ENCODE assay signal across 22 cellular contexts in genomic region chr10:69682955-69683474, GRCh38. TPM values are rescaled to one million over a fixed set of nuclear protein-coding genes. Genes with fewer than 3 reads are reported as not detected.
DNase-seq lines count a peak whose midpoint lies in the region; ATAC-seq and TF ChIP-seq lines count a peak whose summit lies in the region.
"Had no signal": no experiment of that assay in that cellular context is flagged by ENCODE, and none has a peak within 500 bp of the region (broad histone marks: within the 10 kb centered on the region; RNA-seq: fewer than 3 reads in every experiment).

No MANE protein-coding gene starts in this region.

- CTCF ChIA-PET in SK-N-SH (lab: Yijun Ruan, JAX): interaction anchor here (1.4 to 8.8 kb wide), 3 partner anchors 13 to 39 kb away, joined by 4 to 70 read pairs (median 7); no protein-coding TSS in a partner anchor

- no peak overlapping the region for H3K4me2 ChIP-seq in SK-N-SH
- H3K4me2 ChIP-seq: PC-9 had no signal

- no peak for TF ChIP-seq CTCF in SK-N-SH (IDR thresholded peaks at IDR 0.05)
- TF ChIP-seq CTCF in colonic mucosa (IDR thresholded peaks at IDR 0.05): no peak
- no peak for TF ChIP-seq CTCF in transverse colon (IDR thresholded peaks at IDR 0.05)

- intact Hi-C loops in colonic mucosa (cut with DNase I) (no loop called here), transverse colon (cut with DNase I; ENCODE audit: low total_unique reads) (no loop called here)

- H3K79me2 ChIP-seq in SK-N-SH (ENCODE audit: insufficient read depth): no peaks in the 10 kb centered on the region

- H3K36me3 ChIP-seq in SK-N-SH (replicated peaks in 1 of 2; ENCODE audit: control insufficient read depth in 1 of 2, insufficient read depth in 2 of 2, low read length in 1 of 2): no peaks in the 10 kb centered on the region
- no peaks in the 10 kb centered on the region for H3K36me3 ChIP-seq in colonic mucosa
- H3K36me3 ChIP-seq in mucosa of rectum (ENCODE audit: control insufficient read depth in 2 of 2, insufficient read depth in 2 of 2, low read length in 2 of 2): no peaks in the 10 kb centered on the region
- no peaks in the 10 kb centered on the region for H3K36me3 ChIP-seq in transverse colon
- H3K36me3 ChIP-seq: HAP-1 had no signal

- H3K9ac ChIP-seq in SK-N-SH (no peak overlapping the region), colonic mucosa (ENCODE audit: low read depth in 2 of 2, low read length in 2 of 2) (no peak overlapping the region), mucosa of rectum (ENCODE audit: low read depth in 1 of 2, low read length in 2 of 2) (no peak overlapping the region)

- no peaks in the 10 kb centered on the region for H3F3A ChIP-seq in SK-N-SH (replicated peaks; ENCODE audit: insufficient read depth)

- no peaks in the 10 kb centered on the region for H3K9me3 ChIP-seq in SK-N-SH
- no peaks in the 10 kb centered on the region for H3K9me3 ChIP-seq in colonic mucosa
- H3K9me3 ChIP-seq in mucosa of rectum (ENCODE audit: control insufficient read depth in 2 of 2, low read length in 2 of 2): no peaks in the 10 kb centered on the region
- H3K9me3 ChIP-seq in transverse colon: no peaks in the 10 kb centered on the region
- H3K9me3 ChIP-seq: HAP-1 had no signal

- no peak for DNase-seq in SK-N-SH
- no peak for DNase-seq in colonic mucosa
- DNase-seq in transverse colon: no peak
- DNase-seq in activated effector memory CD4-positive, alpha-beta T cell treated with anti-CD3 and anti-CD28 coated beads, Interleukin-2, amount 50 U/mL, for 16 hours: no peak
- DNase-seq in DMS53 (lab: John Stamatoyannopoulos, UW): no peak
- DNase-seq: DMS153, GOT3, NCI-H1092, NCI-H1417 treated with DMSO at 0.1 percent for 48 hours, NCI-H1694 treated with DMSO at 0.1 percent for 48 hours, NCI-H2081, NCI-H2227 treated with DMSO at 0.1 percent for 48 hours, NCI-H526 treated with DMSO at 0.1 percent for 48 hours, PC-9, Right ventricle myocardium superior, RPMI8226 had no signal

- H3K4me1 ChIP-seq in SK-N-SH (ENCODE audit: control insufficient read depth in 1 of 2, insufficient read depth in 2 of 2, low read depth in 1 of 2, low read length in 1 of 2) (peaks cover 0 to 68% of the 10 kb centered on the region in 2 experiments; a peak in 2 of 4 replicates), colonic mucosa (no peaks in the 10 kb centered on the region), mucosa of rectum (ENCODE audit: control insufficient read depth in 2 of 2, insufficient read depth in 2 of 2, low read length in 2 of 2) (peaks cover 14 to 32% of the 10 kb centered on the region in 2 donors), transverse colon (peaks cover 6 to 39% (median 20%) of the 10 kb centered on the region in 4 donors)
- H3K4me1 ChIP-seq: HAP-1 had no signal

- no peak for TF ChIP-seq RAD21 in SK-N-SH (IDR thresholded peaks at IDR 0.05; ENCODE audit: low read length)

- H3K27me3 ChIP-seq in SK-N-SH (ENCODE audit: insufficient read depth): peaks cover 36% of the 10 kb centered on the region
- H3K27me3 ChIP-seq in colonic mucosa: no peaks in the 10 kb centered on the region
- H3K27me3 ChIP-seq in mucosa of rectum (ENCODE audit: control insufficient read depth in 2 of 2, insufficient read depth in 2 of 2, low read length in 2 of 2): peaks cover 0 to 2% of the 10 kb centered on the region in 2 donors
- H3K27me3 ChIP-seq in transverse colon: no peaks in the 10 kb centered on the region

- TF ChIP-seq POLR2A in transverse colon (IDR thresholded peaks at IDR 0.05): no peak

- no peak overlapping the region for H3K27ac ChIP-seq in SK-N-SH (ENCODE audit: low read depth in 2 of 2, low read length in 1 of 2)
- H3K27ac ChIP-seq in colonic mucosa: peak overlapping the region; percentile 94
- peak overlapping the region; percentile 95 to 97 for H3K27ac ChIP-seq in mucosa of rectum (ENCODE audit: low read depth in 2 of 2, low read length in 2 of 2)
- H3K27ac ChIP-seq in transverse colon: peak overlapping the region; percentile 84 to 90 (median 88)
- H3K27ac ChIP-seq: 22Rv1, HL-60, PC-9 had no signal

- TF ChIP-seq EP300 in SK-N-SH (IDR thresholded peaks at IDR 0.05; ENCODE audit: borderline replicate concordance in 1 of 2, low read depth in 1 of 2, low read length in 1 of 2) (no peak), transverse colon (IDR thresholded peaks at IDR 0.05; ENCODE audit: low read depth) (no peak)

- ATAC-seq in SK-N-SH treated with all-trans-retinoic acid at 6 μM for 48 hours (no peak), GM21390 (IDR thresholded peaks at IDR 0.05; ENCODE audit: unreplicated experiment) (no peak)

- POLR2A ChIA-PET in SK-N-SH (lab: Yijun Ruan, JAX): no interaction called here

- in situ Hi-C loops in transverse colon (cut with MboI; ENCODE audit: low pct_ligation_motif_present in 1 of 4, low pct_unique_long_range_greater_than_20kb in 1 of 4, low sequenced_read_pairs in 3 of 4): no loop called here

- H4K20me1 ChIP-seq in SK-N-SH (ENCODE audit: insufficient read depth): no peaks in the 10 kb centered on the region

- H2AFZ ChIP-seq in SK-N-SH (ENCODE audit: low read depth): no peak overlapping the region
- H2AFZ ChIP-seq: PC-9 had no signal

- no peak overlapping the region for H3K4me3 ChIP-seq in SK-N-SH (ENCODE audit: low read depth in 2 of 2, low read length in 1 of 2)
- no peak overlapping the region for H3K4me3 ChIP-seq in colonic mucosa
- H3K4me3 ChIP-seq in mucosa of rectum (ENCODE audit: low read length in 2 of 2): no peak overlapping the region
- no peak overlapping the region for H3K4me3 ChIP-seq in transverse colon
- H3K4me3 ChIP-seq: HAP-1, PC-9 had no signal

- no peaks in the 10 kb centered on the region for H3K9me2 ChIP-seq in SK-N-SH

TF ChIP-seq in SK-N-SH treated with all-trans-retinoic acid at 6 μM for 48 hours, 23 proteins besides CTCF, POLR2A, EP300 and RAD21 (continues in another document):
- TF ChIP-seq CSDC2 (CRISPR knock-in tag; IDR thresholded peaks at IDR 0.05): no peak
- TF ChIP-seq, protein P1, sequence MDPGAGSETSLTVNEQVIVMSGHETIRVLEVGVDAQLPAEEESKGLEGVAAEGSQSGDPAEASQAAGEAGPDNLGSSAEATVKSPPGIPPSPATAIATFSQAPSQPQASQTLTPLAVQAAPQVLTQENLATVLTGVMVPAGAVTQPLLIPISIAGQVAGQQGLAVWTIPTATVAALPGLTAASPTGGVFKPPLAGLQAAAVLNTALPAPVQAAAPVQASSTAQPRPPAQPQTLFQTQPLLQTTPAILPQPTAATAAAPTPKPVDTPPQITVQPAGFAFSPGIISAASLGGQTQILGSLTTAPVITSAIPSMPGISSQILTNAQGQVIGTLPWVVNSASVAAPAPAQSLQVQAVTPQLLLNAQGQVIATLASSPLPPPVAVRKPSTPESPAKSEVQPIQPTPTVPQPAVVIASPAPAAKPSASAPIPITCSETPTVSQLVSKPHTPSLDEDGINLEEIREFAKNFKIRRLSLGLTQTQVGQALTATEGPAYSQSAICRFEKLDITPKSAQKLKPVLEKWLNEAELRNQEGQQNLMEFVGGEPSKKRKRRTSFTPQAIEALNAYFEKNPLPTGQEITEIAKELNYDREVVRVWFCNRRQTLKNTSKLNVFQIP (CRISPR knock-in tag; IDR thresholded peaks at IDR 0.05; ENCODE audit: borderline replicate concordance, low read depth): no peak
- TF ChIP-seq BACH2 (CRISPR knock-in tag; IDR thresholded peaks at IDR 0.05; ENCODE audit: borderline replicate concordance): no peak
- peak; percentile 91 for TF ChIP-seq ZFP3 (CRISPR knock-in tag; IDR thresholded peaks at IDR 0.05)
- TF ChIP-seq TOX (CRISPR knock-in tag; IDR thresholded peaks at IDR 0.05; ENCODE audit: borderline replicate concordance): no peak

TF ChIP-seq in SK-N-SH, 30 proteins besides CTCF, POLR2A, EP300 and RAD21 (continues in another document):
- TF ChIP-seq USF2 (IDR thresholded peaks at IDR 0.05; ENCODE audit: borderline replicate concordance, low read depth, low read length): no peak
- no peak for TF ChIP-seq ELF1 (IDR thresholded peaks at IDR 0.05)
- TF ChIP-seq MEF2A (IDR thresholded peaks at IDR 0.05; ENCODE audit: borderline replicate concordance, low read depth): no peak
- TF ChIP-seq RFX5 (IDR thresholded peaks at IDR 0.05; ENCODE audit: low read length): no peak
- no peak for TF ChIP-seq GABPA (IDR thresholded peaks at IDR 0.05; ENCODE audit: low read depth)
- TF ChIP-seq, protein P2, sequence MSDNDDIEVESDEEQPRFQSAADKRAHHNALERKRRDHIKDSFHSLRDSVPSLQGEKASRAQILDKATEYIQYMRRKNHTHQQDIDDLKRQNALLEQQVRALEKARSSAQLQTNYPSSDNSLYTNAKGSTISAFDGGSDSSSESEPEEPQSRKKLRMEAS (IDR thresholded peaks at IDR 0.05; ENCODE audit: low read depth): no peak
- TF ChIP-seq RXRA (IDR thresholded peaks at IDR 0.05; ENCODE audit: borderline replicate concordance, low read depth): no peak
- TF ChIP-seq TEAD4 (IDR thresholded peaks at IDR 0.05; ENCODE audit: borderline replicate concordance, insufficient read depth): no peak
- TF ChIP-seq, protein P3, sequence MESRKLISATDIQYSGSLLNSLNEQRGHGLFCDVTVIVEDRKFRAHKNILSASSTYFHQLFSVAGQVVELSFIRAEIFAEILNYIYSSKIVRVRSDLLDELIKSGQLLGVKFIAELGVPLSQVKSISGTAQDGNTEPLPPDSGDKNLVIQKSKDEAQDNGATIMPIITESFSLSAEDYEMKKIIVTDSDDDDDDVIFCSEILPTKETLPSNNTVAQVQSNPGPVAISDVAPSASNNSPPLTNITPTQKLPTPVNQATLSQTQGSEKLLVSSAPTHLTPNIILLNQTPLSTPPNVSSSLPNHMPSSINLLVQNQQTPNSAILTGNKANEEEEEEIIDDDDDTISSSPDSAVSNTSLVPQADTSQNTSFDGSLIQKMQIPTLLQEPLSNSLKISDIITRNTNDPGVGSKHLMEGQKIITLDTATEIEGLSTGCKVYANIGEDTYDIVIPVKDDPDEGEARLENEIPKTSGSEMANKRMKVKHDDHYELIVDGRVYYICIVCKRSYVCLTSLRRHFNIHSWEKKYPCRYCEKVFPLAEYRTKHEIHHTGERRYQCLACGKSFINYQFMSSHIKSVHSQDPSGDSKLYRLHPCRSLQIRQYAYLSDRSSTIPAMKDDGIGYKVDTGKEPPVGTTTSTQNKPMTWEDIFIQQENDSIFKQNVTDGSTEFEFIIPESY (IDR thresholded peaks at IDR 0.05; ENCODE audit: borderline replicate concordance, low read depth): no peak
- TF ChIP-seq RCOR1 (IDR thresholded peaks at IDR 0.05; ENCODE audit: low read length): no peak

RNA-seq across cellular contexts. Expression of gene FAM241B, which starts 53.0 kb away (rescaled TPM):
- 16.0 and 19.2 TPM in 2 replicates for polyA plus RNA-seq in SK-N-SH (2012; rRNA removed)
- 15.6 and 16.3 TPM in 2 replicates for polyA plus RNA-seq in SK-N-SH (2012; cell fraction: cytosol; rRNA removed)
- polyA plus RNA-seq in SK-N-SH (2012; cell fraction: nucleus; rRNA removed): 14.5 and 14.8 TPM in 2 replicates
- total RNA-seq in colonic mucosa (1 to 10 TPM; 4.2 to 4.5 TPM), transverse colon (1 to 10 TPM in 1 of 4 donors, under 1 TPM in 1, not detected in 2; 0.95 to 1.4 TPM)

Comparison
In these comparisons a context has a peak if more than half of its experiments do, and no peak if none do; other contexts are left out.
1. H3K27ac ChIP-seq: peak in colonic mucosa (single experiment), mucosa of rectum (2 of 2) and transverse colon (4 of 4); none in SK-N-SH (0 of 2).